In genomic region chr14:73740921-73741326, GRCh38 we compare ENCODE assay signal across 8 cellular contexts. TPM values are rescaled to one million over a fixed set of nuclear protein-coding genes. Genes with fewer than 3 reads are reported as not detected.
DNase-seq lines count a peak whose midpoint lies in the region; ATAC-seq and TF ChIP-seq lines count a peak whose summit lies in the region.

No MANE protein-coding gene starts in this region.

- WGBS in esophagus muscularis mucosa = 11% methylated on average over 6 of the region's 6 CpGs

- no peak for TF ChIP-seq EP300 in esophagus muscularis mucosa (IDR thresholded peaks at IDR 0.05)

- no peaks in the 10 kb centered on the region for H3K9me3 Mint-ChIP-seq in neural crest cell

- peaks cover 44% of the 10 kb centered on the region for H3K4me1 Mint-ChIP-seq in neural crest cell

- no TSS peak for BruUV-seq in PC-9 (replicated peaks; lab: Mats Ljungman, UMichigan)

- peak overlapping the region; percentile 58 for H3K4me3 Mint-ChIP-seq in neural crest cell

- H3K27ac ChIP-seq in DOHH2 (ENCODE audit: low read depth, low read length) = peak overlapping the region; percentile 91
- H3K27ac ChIP-seq in PC-9 = peak overlapping the region; percentile 90
- H3K27ac ChIP-seq in esophagus muscularis mucosa (replicated peaks in 1 of 4) = peak overlapping the region; percentile 84 to 98 (median 86)

- no peak overlapping the region for H2AFZ ChIP-seq in PC-9

- no peaks in the 10 kb centered on the region for H3K27me3 Mint-ChIP-seq in neural crest cell (ENCODE audit: low read depth)

- DNase-seq in PC-9 (peak; percentile 86 to 91), esophagus muscularis mucosa (ENCODE audit: extremely low spot score) (no peak), neural crest cell (ENCODE audit: low read depth, low spot score) (no peak), NCI-H82 treated with DMSO at 0.1 percent for 48 hours (lab: John Stamatoyannopoulos, UW; ENCODE audit: unreplicated experiment) (no peak)
- no peak for DNase-seq in activated CD4-positive, alpha-beta T cell treated with anti-CD3 and anti-CD28 coated beads for 1 hour

- H3K4me3 ChIP-seq in DOHH2 (ENCODE audit: low read length) = peak overlapping the region; percentile 74
- peak overlapping the region; percentile 46; the same call in 1 of the 2 replicates for H3K4me3 ChIP-seq in PC-9
- H3K4me3 ChIP-seq in esophagus muscularis mucosa = peak overlapping the region; percentile 32 to 52 (median 42)

- TF ChIP-seq CTCF in DOHH2 (IDR thresholded peaks at IDR 0.05; ENCODE audit: low read depth, low read length, poor library complexity, severe bottlenecking) (no peak), PC-9 (conservative IDR thresholded peaks at IDR 0.05) (no peak), esophagus muscularis mucosa (IDR thresholded peaks at IDR 0.05) (no peak), neural crest cell (conservative IDR thresholded peaks at IDR 0.05) (no peak)

- H3K27ac Mint-ChIP-seq in neural crest cell (ENCODE audit: unreplicated experiment) = peak overlapping the region; percentile 64

- no peaks in the 10 kb centered on the region for H3K9me2 ChIP-seq in DOHH2 (replicated peaks; ENCODE audit: control insufficient read depth, low read length)
- H3K9me2 ChIP-seq in PC-9 (ENCODE audit: insufficient read depth) = no peaks in the 10 kb centered on the region

- peak overlapping the region; percentile 93 for H3K4me2 ChIP-seq in DOHH2 (ENCODE audit: low read length)
- peak overlapping the region; percentile 88 for H3K4me2 ChIP-seq in PC-9

- CTCF ChIA-PET in PC-9 (lab: Charles Lee) = interaction anchor here (0.5 to 1.7 kb wide), 8 partner anchors 12 to 62 kb away, joined by 3 to 9 read pairs (median 4); no protein-coding TSS in a partner anchor

- H3K36me3 ChIP-seq in DOHH2 (ENCODE audit: control insufficient read depth, low read length) (peaks cover 77% of the 10 kb centered on the region), PC-9 (ENCODE audit: low read depth) (no peaks in the 10 kb centered on the region), esophagus muscularis mucosa (peaks cover 18 to 41% (median 37%) of the 10 kb centered on the region in 4 donors)

- peaks cover 52% of the 10 kb centered on the region for H3K4me1 ChIP-seq in DOHH2 (ENCODE audit: control insufficient read depth, low read length)
- H3K4me1 ChIP-seq in PC-9 (replicated peaks; ENCODE audit: insufficient read depth) = peaks cover 66% of the 10 kb centered on the region
- peaks cover 74 to 80% (median 76%) of the 10 kb centered on the region in 4 donors for H3K4me1 ChIP-seq in esophagus muscularis mucosa

- no peaks in the 10 kb centered on the region for H3K27me3 ChIP-seq in DOHH2 (ENCODE audit: control insufficient read depth, low read length)
- no peaks in the 10 kb centered on the region for H3K27me3 ChIP-seq in PC-9 (ENCODE audit: insufficient read depth, low read depth)
- no peaks in the 10 kb centered on the region for H3K27me3 ChIP-seq in esophagus muscularis mucosa

- H4K20me1 ChIP-seq in DOHH2 (ENCODE audit: control insufficient read depth, insufficient read depth, low read depth, low read length) (peaks cover 45% of the 10 kb centered on the region), PC-9 (ENCODE audit: insufficient read depth) (peaks cover 12% of the 10 kb centered on the region; the same call in 1 of the 2 replicates)

- H3K36me3 Mint-ChIP-seq in neural crest cell (ENCODE audit: low read depth) = no peaks in the 10 kb centered on the region

- H3F3A ChIP-seq in DOHH2 (ENCODE audit: control insufficient read depth, insufficient read depth) = peaks cover 36% of the 10 kb centered on the region
- peaks cover 52% of the 10 kb centered on the region for H3F3A ChIP-seq in PC-9 (ENCODE audit: insufficient read depth, low read depth)

- POLR2A ChIA-PET in PC-9 (lab: Charles Lee; ENCODE audit: unreplicated experiment) = interaction anchor here (0.5 to 1.6 kb wide), 6 partner anchors 12 to 172 kb away, joined by 3 to 15 read pairs (median 6); partner anchors contain the start of genes ACOT2 and PTGR2

- H3K9me3 ChIP-seq in DOHH2 (ENCODE audit: control insufficient read depth, insufficient read depth, low read length) = no peaks in the 10 kb centered on the region
- H3K9me3 ChIP-seq in PC-9 (ENCODE audit: insufficient read depth, low read depth) = no peaks in the 10 kb centered on the region
- no peaks in the 10 kb centered on the region for H3K9me3 ChIP-seq in esophagus muscularis mucosa

- no peak for ATAC-seq in GM18498 (IDR thresholded peaks at IDR 0.05; ENCODE audit: unreplicated experiment)
- no peak for ATAC-seq in HG03378 (IDR thresholded peaks at IDR 0.05; ENCODE audit: unreplicated experiment)

- intact Hi-C loops in PC-9 (cut with micrococcal nuclease; ENCODE audit: unreplicated experiment) = loop anchor here (1.0 to 5.0 kb wide), 5 partner anchors 12 to 209 kb away; partner anchors contain the start of genes COQ6, FAM161B and ZNF410
- intact Hi-C loops in esophagus muscularis mucosa (cut with DNase I) = no loop called here

- H3K79me2 ChIP-seq in DOHH2 (ENCODE audit: control insufficient read depth, low read length) (peaks cover 93% of the 10 kb centered on the region), PC-9 (ENCODE audit: low read depth) (peaks cover 83% of the 10 kb centered on the region)

- no peak for TF ChIP-seq POLR2A in esophagus muscularis mucosa (IDR thresholded peaks at IDR 0.05; ENCODE audit: low read depth)

RNA-seq across cellular contexts. Expression of gene PNMA1, which starts 26.7 kb away (rescaled TPM):
- total RNA-seq in PC-9 (2021) = 13.6 and 16.8 TPM in 2 replicates
- total RNA-seq in esophagus muscularis mucosa = 10 to 100 TPM; 34.8 to 74.2 (median 55.0) TPM
- total RNA-seq in neural crest cell = 94.4 and 97.4 TPM in 2 replicates

Comparison
In these comparisons a context has a peak if more than half of its experiments do, and no peak if none do; other contexts are left out.
1. DNase-seq: peak in PC-9 (2 of 2); none in esophagus muscularis mucosa (single experiment), neural crest cell (single experiment), NCI-H82 treated with DMSO at 0.1 percent for 48 hours (single experiment) and activated CD4-positive, alpha-beta T cell treated with anti-CD3 and anti-CD28 coated beads for 1 hour (single experiment).
2. Peak in every context shown above with its lines, with median percentiles within 50 percentile points of each other: H3K27ac ChIP-seq and H3K4me3 ChIP-seq.